ENCODE assay signal across 1 cellular context in the genomic region with DNA sequence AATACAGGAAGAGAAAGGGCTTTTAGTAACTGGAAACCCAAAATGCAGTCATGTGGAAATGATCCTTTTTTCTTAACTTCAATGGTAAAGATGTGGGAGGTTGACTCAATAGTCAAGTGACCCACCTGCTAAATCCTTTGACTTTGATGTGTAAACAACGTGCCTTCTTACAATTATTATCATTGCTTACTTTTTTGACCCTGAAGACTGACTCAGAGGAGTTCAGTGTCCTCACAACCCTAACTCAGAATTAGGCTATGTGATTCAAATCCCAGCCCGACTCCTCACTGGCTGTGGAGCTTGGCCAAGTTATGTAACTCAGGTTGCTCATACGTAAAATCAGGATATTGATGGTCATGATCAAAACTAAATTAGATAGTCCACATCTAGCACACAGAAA.
A peak's percentile ranks its signal among the peaks of the same experiment; 100 is the strongest.
TF ChIP-seq lines count a peak whose summit lies in the region.

No MANE protein-coding gene starts in this region.

TF ChIP-seq in HCT116, 20 proteins besides CTCF, POLR2A, EP300 and RAD21 (continued from another document):
- TF ChIP-seq ZNF274 (IDR thresholded peaks at IDR 0.05; ENCODE audit: low read depth, low read length) (no peak), SRF (IDR thresholded peaks at IDR 0.05; ENCODE audit: low read depth) (no peak), JUND (IDR thresholded peaks at IDR 0.05) (peak; percentile 41; the same call in 1 of the 2 replicates), SIN3A (IDR thresholded peaks at IDR 0.05; ENCODE audit: low read depth) (no peak; the same call in 1 of the 2 replicates), TCF7L2 (IDR thresholded peaks at IDR 0.05; ENCODE audit: borderline replicate concordance, extremely low read depth, insufficient read depth, insufficient read length) (peak; percentile 75), SP1 (IDR thresholded peaks at IDR 0.05; ENCODE audit: low read depth) (no peak), ELF1 (IDR thresholded peaks at IDR 0.05; ENCODE audit: borderline replicate concordance, low read depth) (no peak), EZH2phosphoT487 (IDR thresholded peaks at IDR 0.05; ENCODE audit: borderline replicate concordance) (no peak), ZFX (IDR thresholded peaks at IDR 0.05) (no peak), EGR1 (IDR thresholded peaks at IDR 0.05; ENCODE audit: low read depth) (peak; percentile 39; the same call in 1 of the 2 replicates)
- TF ChIP-seq, protein P1, sequence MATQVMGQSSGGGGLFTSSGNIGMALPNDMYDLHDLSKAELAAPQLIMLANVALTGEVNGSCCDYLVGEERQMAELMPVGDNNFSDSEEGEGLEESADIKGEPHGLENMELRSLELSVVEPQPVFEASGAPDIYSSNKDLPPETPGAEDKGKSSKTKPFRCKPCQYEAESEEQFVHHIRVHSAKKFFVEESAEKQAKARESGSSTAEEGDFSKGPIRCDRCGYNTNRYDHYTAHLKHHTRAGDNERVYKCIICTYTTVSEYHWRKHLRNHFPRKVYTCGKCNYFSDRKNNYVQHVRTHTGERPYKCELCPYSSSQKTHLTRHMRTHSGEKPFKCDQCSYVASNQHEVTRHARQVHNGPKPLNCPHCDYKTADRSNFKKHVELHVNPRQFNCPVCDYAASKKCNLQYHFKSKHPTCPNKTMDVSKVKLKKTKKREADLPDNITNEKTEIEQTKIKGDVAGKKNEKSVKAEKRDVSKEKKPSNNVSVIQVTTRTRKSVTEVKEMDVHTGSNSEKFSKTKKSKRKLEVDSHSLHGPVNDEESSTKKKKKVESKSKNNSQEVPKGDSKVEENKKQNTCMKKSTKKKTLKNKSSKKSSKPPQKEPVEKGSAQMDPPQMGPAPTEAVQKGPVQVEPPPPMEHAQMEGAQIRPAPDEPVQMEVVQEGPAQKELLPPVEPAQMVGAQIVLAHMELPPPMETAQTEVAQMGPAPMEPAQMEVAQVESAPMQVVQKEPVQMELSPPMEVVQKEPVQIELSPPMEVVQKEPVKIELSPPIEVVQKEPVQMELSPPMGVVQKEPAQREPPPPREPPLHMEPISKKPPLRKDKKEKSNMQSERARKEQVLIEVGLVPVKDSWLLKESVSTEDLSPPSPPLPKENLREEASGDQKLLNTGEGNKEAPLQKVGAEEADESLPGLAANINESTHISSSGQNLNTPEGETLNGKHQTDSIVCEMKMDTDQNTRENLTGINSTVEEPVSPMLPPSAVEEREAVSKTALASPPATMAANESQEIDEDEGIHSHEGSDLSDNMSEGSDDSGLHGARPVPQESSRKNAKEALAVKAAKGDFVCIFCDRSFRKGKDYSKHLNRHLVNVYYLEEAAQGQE (IDR thresholded peaks at IDR 0.05; ENCODE audit: low read depth): no peak
- TF ChIP-seq, protein P2, sequence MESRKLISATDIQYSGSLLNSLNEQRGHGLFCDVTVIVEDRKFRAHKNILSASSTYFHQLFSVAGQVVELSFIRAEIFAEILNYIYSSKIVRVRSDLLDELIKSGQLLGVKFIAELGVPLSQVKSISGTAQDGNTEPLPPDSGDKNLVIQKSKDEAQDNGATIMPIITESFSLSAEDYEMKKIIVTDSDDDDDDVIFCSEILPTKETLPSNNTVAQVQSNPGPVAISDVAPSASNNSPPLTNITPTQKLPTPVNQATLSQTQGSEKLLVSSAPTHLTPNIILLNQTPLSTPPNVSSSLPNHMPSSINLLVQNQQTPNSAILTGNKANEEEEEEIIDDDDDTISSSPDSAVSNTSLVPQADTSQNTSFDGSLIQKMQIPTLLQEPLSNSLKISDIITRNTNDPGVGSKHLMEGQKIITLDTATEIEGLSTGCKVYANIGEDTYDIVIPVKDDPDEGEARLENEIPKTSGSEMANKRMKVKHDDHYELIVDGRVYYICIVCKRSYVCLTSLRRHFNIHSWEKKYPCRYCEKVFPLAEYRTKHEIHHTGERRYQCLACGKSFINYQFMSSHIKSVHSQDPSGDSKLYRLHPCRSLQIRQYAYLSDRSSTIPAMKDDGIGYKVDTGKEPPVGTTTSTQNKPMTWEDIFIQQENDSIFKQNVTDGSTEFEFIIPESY (IDR thresholded peaks at IDR 0.05; ENCODE audit: extremely low read depth, insufficient replicate concordance, low read length): no peak
- TF ChIP-seq, protein P3, sequence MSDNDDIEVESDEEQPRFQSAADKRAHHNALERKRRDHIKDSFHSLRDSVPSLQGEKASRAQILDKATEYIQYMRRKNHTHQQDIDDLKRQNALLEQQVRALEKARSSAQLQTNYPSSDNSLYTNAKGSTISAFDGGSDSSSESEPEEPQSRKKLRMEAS (IDR thresholded peaks at IDR 0.05): 0 out of 2 replicates have a peak, but pooled peaks have one; percentile 32
